In the genomic region with DNA sequence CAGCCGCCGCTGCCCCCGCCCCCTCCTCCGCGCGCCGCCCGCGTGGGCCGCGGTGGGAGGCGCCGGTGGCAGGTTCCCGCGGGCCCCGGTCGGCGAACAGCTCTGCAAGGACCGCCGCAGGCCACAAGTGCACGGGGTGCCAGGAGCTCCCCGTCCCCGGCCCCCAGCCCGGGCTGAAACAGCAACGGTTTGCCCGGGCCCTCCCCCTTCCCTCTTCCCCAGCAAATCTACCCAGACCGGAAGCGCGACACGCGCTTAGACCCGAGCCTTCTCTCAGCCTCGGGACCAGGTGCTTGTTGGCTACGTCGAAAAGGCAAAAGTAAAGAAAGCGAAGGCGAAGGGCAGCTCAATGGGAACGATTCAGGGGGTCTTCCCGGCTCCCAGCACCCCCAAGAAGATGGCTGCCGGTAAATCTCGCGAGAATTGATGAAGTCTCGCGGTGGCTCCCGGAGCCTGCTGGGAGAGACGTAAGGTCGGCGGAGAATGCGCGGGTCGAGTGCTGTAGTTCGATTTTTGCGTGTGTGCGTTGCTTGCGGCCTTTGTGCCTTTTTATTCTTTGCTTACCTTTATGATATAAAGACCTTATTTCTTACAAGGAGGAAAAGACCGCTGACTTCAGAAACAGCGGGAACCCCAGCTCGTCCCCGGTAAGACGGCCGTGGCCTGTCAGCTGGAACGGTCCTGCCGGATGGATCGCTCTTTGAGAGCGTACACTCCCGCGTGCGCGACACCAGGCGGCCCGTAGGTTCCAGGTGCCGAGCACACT, we compare ENCODE assay signal across 1 cellular context.
TF ChIP-seq lines count a peak whose summit lies in the region.

A gene with protein sequence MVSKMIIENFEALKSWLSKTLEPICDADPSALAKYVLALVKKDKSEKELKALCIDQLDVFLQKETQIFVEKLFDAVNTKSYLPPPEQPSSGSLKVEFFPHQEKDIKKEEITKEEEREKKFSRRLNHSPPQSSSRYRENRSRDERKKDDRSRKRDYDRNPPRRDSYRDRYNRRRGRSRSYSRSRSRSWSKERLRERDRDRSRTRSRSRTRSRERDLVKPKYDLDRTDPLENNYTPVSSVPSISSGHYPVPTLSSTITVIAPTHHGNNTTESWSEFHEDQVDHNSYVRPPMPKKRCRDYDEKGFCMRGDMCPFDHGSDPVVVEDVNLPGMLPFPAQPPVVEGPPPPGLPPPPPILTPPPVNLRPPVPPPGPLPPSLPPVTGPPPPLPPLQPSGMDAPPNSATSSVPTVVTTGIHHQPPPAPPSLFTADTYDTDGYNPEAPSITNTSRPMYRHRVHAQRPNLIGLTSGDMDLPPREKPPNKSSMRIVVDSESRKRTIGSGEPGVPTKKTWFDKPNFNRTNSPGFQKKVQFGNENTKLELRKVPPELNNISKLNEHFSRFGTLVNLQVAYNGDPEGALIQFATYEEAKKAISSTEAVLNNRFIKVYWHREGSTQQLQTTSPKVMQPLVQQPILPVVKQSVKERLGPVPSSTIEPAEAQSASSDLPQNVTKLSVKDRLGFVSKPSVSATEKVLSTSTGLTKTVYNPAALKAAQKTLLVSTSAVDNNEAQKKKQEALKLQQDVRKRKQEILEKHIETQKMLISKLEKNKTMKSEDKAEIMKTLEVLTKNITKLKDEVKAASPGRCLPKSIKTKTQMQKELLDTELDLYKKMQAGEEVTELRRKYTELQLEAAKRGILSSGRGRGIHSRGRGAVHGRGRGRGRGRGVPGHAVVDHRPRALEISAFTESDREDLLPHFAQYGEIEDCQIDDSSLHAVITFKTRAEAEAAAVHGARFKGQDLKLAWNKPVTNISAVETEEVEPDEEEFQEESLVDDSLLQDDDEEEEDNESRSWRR (minus strand): TSS at position 425 of the 766 bp plus-strand sequence. CDS start 481 bp downstream, outside the sequence.

TF ChIP-seq in K562, 482 proteins besides CTCF, POLR2A, EP300 and RAD21 (continued from another document and continues in another):
- 0 out of 4 replicates have a peak, but pooled peaks of 1 of the 2 experiments have one; percentile 11 for TF ChIP-seq MLLT1 (IDR thresholded peaks at IDR 0.05)
- TF ChIP-seq TGIF2 (CRISPR knock-in tag; IDR thresholded peaks at IDR 0.05) = no peak
- no peak for TF ChIP-seq PCBP1 (IDR thresholded peaks at IDR 0.05; ENCODE audit: low read depth, low read length, poor library complexity, severe bottlenecking)
- TF ChIP-seq, protein P1, sequence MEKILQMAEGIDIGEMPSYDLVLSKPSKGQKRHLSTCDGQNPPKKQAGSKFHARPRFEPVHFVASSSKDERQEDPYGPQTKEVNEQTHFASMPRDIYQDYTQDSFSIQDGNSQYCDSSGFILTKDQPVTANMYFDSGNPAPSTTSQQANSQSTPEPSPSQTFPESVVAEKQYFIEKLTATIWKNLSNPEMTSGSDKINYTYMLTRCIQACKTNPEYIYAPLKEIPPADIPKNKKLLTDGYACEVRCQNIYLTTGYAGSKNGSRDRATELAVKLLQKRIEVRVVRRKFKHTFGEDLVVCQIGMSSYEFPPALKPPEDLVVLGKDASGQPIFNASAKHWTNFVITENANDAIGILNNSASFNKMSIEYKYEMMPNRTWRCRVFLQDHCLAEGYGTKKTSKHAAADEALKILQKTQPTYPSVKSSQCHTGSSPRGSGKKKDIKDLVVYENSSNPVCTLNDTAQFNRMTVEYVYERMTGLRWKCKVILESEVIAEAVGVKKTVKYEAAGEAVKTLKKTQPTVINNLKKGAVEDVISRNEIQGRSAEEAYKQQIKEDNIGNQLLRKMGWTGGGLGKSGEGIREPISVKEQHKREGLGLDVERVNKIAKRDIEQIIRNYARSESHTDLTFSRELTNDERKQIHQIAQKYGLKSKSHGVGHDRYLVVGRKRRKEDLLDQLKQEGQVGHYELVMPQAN (IDR thresholded peaks at IDR 0.05; ENCODE audit: borderline replicate concordance) = peak; percentile 43; the same call in 1 of the 2 replicates
- peak; percentile 29; the same call in 1 of the 2 replicates for TF ChIP-seq NFIC (IDR thresholded peaks at IDR 0.05)
- TF ChIP-seq ZKSCAN1 (IDR thresholded peaks at IDR 0.05; ENCODE audit: low read depth, low read length) = no peak
- TF ChIP-seq GABPB2 (CRISPR knock-in tag; conservative IDR thresholded peaks at IDR 0.05) = no peak
- peak; percentile 57; the same call in 1 of the 2 replicates for TF ChIP-seq ELF1 (tag; IDR thresholded peaks at IDR 0.05)
- no peak for TF ChIP-seq BMI1 (IDR thresholded peaks at IDR 0.05; ENCODE audit: low read length)
- TF ChIP-seq ZNF212 (CRISPR knock-in tag; IDR thresholded peaks at IDR 0.05) = no peak
- no peak for TF ChIP-seq ZNF589 (CRISPR knock-in tag; IDR thresholded peaks at IDR 0.05; ENCODE audit: low read depth)
- no peak for TF ChIP-seq PTTG1 (tag; IDR thresholded peaks at IDR 0.05; ENCODE audit: low read depth)
- TF ChIP-seq ZZZ3 (IDR thresholded peaks at IDR 0.05) = 0 out of 2 replicates have a peak, but pooled peaks have one; percentile 48
- TF ChIP-seq THRA (IDR thresholded peaks at IDR 0.05) = no peak
- TF ChIP-seq, protein P2, sequence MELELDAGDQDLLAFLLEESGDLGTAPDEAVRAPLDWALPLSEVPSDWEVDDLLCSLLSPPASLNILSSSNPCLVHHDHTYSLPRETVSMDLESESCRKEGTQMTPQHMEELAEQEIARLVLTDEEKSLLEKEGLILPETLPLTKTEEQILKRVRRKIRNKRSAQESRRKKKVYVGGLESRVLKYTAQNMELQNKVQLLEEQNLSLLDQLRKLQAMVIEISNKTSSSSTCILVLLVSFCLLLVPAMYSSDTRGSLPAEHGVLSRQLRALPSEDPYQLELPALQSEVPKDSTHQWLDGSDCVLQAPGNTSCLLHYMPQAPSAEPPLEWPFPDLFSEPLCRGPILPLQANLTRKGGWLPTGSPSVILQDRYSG (tag; conservative IDR thresholded peaks at IDR 0.05; ENCODE audit: low read depth) = no peak
- no peak for TF ChIP-seq NR1H2 (CRISPR knock-in tag; IDR thresholded peaks at IDR 0.05)
- TF ChIP-seq CXXC5 (CRISPR knock-in tag; IDR thresholded peaks at IDR 0.05) = peak; percentile 80
- no peak for TF ChIP-seq ZNF431 (CRISPR knock-in tag; IDR thresholded peaks at IDR 0.05)
- TF ChIP-seq, protein P3, sequence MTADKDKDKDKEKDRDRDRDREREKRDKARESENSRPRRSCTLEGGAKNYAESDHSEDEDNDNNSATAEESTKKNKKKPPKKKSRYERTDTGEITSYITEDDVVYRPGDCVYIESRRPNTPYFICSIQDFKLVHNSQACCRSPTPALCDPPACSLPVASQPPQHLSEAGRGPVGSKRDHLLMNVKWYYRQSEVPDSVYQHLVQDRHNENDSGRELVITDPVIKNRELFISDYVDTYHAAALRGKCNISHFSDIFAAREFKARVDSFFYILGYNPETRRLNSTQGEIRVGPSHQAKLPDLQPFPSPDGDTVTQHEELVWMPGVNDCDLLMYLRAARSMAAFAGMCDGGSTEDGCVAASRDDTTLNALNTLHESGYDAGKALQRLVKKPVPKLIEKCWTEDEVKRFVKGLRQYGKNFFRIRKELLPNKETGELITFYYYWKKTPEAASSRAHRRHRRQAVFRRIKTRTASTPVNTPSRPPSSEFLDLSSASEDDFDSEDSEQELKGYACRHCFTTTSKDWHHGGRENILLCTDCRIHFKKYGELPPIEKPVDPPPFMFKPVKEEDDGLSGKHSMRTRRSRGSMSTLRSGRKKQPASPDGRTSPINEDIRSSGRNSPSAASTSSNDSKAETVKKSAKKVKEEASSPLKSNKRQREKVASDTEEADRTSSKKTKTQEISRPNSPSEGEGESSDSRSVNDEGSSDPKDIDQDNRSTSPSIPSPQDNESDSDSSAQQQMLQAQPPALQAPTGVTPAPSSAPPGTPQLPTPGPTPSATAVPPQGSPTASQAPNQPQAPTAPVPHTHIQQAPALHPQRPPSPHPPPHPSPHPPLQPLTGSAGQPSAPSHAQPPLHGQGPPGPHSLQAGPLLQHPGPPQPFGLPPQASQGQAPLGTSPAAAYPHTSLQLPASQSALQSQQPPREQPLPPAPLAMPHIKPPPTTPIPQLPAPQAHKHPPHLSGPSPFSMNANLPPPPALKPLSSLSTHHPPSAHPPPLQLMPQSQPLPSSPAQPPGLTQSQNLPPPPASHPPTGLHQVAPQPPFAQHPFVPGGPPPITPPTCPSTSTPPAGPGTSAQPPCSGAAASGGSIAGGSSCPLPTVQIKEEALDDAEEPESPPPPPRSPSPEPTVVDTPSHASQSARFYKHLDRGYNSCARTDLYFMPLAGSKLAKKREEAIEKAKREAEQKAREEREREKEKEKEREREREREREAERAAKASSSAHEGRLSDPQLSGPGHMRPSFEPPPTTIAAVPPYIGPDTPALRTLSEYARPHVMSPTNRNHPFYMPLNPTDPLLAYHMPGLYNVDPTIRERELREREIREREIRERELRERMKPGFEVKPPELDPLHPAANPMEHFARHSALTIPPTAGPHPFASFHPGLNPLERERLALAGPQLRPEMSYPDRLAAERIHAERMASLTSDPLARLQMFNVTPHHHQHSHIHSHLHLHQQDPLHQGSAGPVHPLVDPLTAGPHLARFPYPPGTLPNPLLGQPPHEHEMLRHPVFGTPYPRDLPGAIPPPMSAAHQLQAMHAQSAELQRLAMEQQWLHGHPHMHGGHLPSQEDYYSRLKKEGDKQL (CRISPR knock-in tag; IDR thresholded peaks at IDR 0.05; ENCODE audit: borderline replicate concordance) = no peak
- no peak for TF ChIP-seq MED1 (CRISPR knock-in tag; IDR thresholded peaks at IDR 0.05; ENCODE audit: borderline replicate concordance)
- no peak for TF ChIP-seq CBX8 (IDR thresholded peaks at IDR 0.05; ENCODE audit: borderline replicate concordance, extremely low read depth, low read depth, low read length, poor library complexity, severe bottlenecking)
- TF ChIP-seq, protein P4, sequence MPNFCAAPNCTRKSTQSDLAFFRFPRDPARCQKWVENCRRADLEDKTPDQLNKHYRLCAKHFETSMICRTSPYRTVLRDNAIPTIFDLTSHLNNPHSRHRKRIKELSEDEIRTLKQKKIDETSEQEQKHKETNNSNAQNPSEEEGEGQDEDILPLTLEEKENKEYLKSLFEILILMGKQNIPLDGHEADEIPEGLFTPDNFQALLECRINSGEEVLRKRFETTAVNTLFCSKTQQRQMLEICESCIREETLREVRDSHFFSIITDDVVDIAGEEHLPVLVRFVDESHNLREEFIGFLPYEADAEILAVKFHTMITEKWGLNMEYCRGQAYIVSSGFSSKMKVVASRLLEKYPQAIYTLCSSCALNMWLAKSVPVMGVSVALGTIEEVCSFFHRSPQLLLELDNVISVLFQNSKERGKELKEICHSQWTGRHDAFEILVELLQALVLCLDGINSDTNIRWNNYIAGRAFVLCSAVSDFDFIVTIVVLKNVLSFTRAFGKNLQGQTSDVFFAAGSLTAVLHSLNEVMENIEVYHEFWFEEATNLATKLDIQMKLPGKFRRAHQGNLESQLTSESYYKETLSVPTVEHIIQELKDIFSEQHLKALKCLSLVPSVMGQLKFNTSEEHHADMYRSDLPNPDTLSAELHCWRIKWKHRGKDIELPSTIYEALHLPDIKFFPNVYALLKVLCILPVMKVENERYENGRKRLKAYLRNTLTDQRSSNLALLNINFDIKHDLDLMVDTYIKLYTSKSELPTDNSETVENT (CRISPR knock-in tag; IDR thresholded peaks at IDR 0.05) = no peak
- TF ChIP-seq ELF4 (CRISPR knock-in tag; IDR thresholded peaks at IDR 0.05) = no peak
- TF ChIP-seq ZNF609 (CRISPR knock-in tag; IDR thresholded peaks at IDR 0.05; ENCODE audit: borderline replicate concordance) = no peak
- TF ChIP-seq PTRF (tag; IDR thresholded peaks at IDR 0.05) = no peak
- TF ChIP-seq CSDE1 (IDR thresholded peaks at IDR 0.05) = no peak
